In genomic region chr12:55997535-55997859, GRCh38 we compare ENCODE assay signal across 8 cellular contexts.
DNase-seq lines count a peak whose midpoint lies in the region; ATAC-seq and TF ChIP-seq lines count a peak whose summit lies in the region.

No MANE protein-coding gene starts in this region.

- H3K9me3 ChIP-seq in adipocyte (ENCODE audit: control insufficient read depth, low read length): no peaks in the 10 kb centered on the region

- H3K9ac ChIP-seq in adipocyte (ENCODE audit: low read length): peak overlapping the region; percentile 99

- H3K9me3 Mint-ChIP-seq in T-helper 2 cell treated with Interferon-gamma antibody and Interleukin-4, amounts not matched to agents 5 μg/mL and 100 μg/mL, for 36 hours: no peaks in the 10 kb centered on the region

- H3K4me3 Mint-ChIP-seq in T-helper 2 cell treated with Interferon-gamma antibody and Interleukin-4, amounts not matched to agents 5 μg/mL and 100 μg/mL, for 36 hours: peak overlapping the region; percentile 87

- ATAC-seq in HG03175 (IDR thresholded peaks at IDR 0.05; ENCODE audit: unreplicated experiment) (no peak), HG03571 (IDR thresholded peaks at IDR 0.05; ENCODE audit: unreplicated experiment) (no peak)

- H3K36me3 Mint-ChIP-seq in T-helper 2 cell treated with Interferon-gamma antibody and Interleukin-4, amounts not matched to agents 5 μg/mL and 100 μg/mL, for 36 hours (ENCODE audit: low read depth): peaks cover 23% of the 10 kb centered on the region

- no peaks in the 10 kb centered on the region for H3K27me3 Mint-ChIP-seq in T-helper 2 cell treated with Interferon-gamma antibody and Interleukin-4, amounts not matched to agents 5 μg/mL and 100 μg/mL, for 36 hours (ENCODE audit: low read depth)

- peaks cover 38% of the 10 kb centered on the region for H3K36me3 ChIP-seq in adipocyte (ENCODE audit: control insufficient read depth, insufficient read depth, low read length, severe bottlenecking)

- H3K4me1 ChIP-seq in adipocyte (ENCODE audit: control insufficient read depth, insufficient read depth, low read length): peaks cover 16% of the 10 kb centered on the region

- H3K27ac Mint-ChIP-seq in T-helper 2 cell treated with Interferon-gamma antibody and Interleukin-4, amounts not matched to agents 5 μg/mL and 100 μg/mL, for 36 hours: peak overlapping the region; percentile 15

- H3K4me1 Mint-ChIP-seq in T-helper 2 cell treated with Interferon-gamma antibody and Interleukin-4, amounts not matched to agents 5 μg/mL and 100 μg/mL, for 36 hours (ENCODE audit: low read depth): peaks cover 32% of the 10 kb centered on the region

- H3K27ac ChIP-seq in layer of hippocampus (ENCODE audit: low read depth, low read length) (peak overlapping the region; percentile 75), substantia nigra (ENCODE audit: low read depth, low read length, poor library complexity, severe bottlenecking) (peak overlapping the region; percentile 92)

- DNase-seq in T-helper 2 cell treated with Interferon-gamma antibody and Interleukin-4, amounts not matched to agents 5 μg/mL and 100 μg/mL, for 36 hours (ENCODE audit: low spot score): no peak
- DNase-seq in T-helper 2 cell (no peak), adipocyte (ENCODE audit: low read depth) (no peak), substantia nigra (lab: John Stamatoyannopoulos, UW) (peak in 4 of 49 donors; percentile 27 to 47 (median 38)), GM20000 (ENCODE audit: low spot score) (no peak)

- peak overlapping the region; percentile 98 for H3K4me3 ChIP-seq in adipocyte (ENCODE audit: low read length)

- H3K27me3 ChIP-seq in adipocyte (replicated peaks; ENCODE audit: control insufficient read depth, insufficient read depth, low read length) (no peaks in the 10 kb centered on the region), layer of hippocampus (ENCODE audit: control insufficient read depth, insufficient read depth, low read length) (no peaks in the 10 kb centered on the region)

- no peak for TF ChIP-seq CTCF in GM20000 (IDR thresholded peaks at IDR 0.05; ENCODE audit: extremely low read depth, missing control alignments)
